ENCODE assay signal across 11 cellular contexts in genomic region chr6:158752613-158753012, GRCh38.
DNase-seq lines count a peak whose midpoint lies in the region; ATAC-seq and TF ChIP-seq lines count a peak whose summit lies in the region.
"Had no signal": no experiment of that assay in that cellular context is flagged by ENCODE, and none has a peak within 500 bp of the region (broad histone marks: within the 10 kb centered on the region; RNA-seq: fewer than 3 reads in every experiment).

No MANE protein-coding gene starts in this region.

- H3K36me3 ChIP-seq in GM23248 (ENCODE audit: low read depth) (no peaks in the 10 kb centered on the region), tibial artery (no peaks in the 10 kb centered on the region)

- no peak overlapping the region for H3K4me2 ChIP-seq in GM23248 (ENCODE audit: unreplicated experiment)

- peak; percentile 24 for TF ChIP-seq CTCF in fibroblast of pulmonary artery (IDR thresholded peaks at IDR 0.05; ENCODE audit: low read length, missing control alignments)
- no peak for TF ChIP-seq CTCF in tibial artery (IDR thresholded peaks at IDR 0.05)

- H3K79me2 ChIP-seq in GM23248 (ENCODE audit: insufficient read depth), result no peaks in the 10 kb centered on the region

- intact Hi-C loops in tibial artery (cut with DNase I; ENCODE audit: low total_unique reads), result no loop called here

- no peak overlapping the region for H3K4me3 ChIP-seq in GM23248
- H3K4me3 ChIP-seq in fibroblast of pulmonary artery (replicated peaks; ENCODE audit: low read depth, low read length), result no peak overlapping the region
- H3K4me3 ChIP-seq in tibial artery, result no peak overlapping the region

- no peak overlapping the region for H3K9ac ChIP-seq in GM23248

- H3K27ac ChIP-seq in GM23248, result no peak overlapping the region
- no peak overlapping the region for H3K27ac ChIP-seq in tibial artery
- H3K27ac ChIP-seq: epithelial cell of prostate had no signal

- in situ Hi-C loops in GM23248 (cut with MboI), result no loop called here

- H3K4me1 ChIP-seq in GM23248 (ENCODE audit: insufficient read depth) (no peaks in the 10 kb centered on the region), tibial artery (no peaks in the 10 kb centered on the region)

- no peaks in the 10 kb centered on the region for H3K9me2 ChIP-seq in GM23248 (ENCODE audit: insufficient read depth)

- H3K27me3 ChIP-seq in GM23248 (replicated peaks; ENCODE audit: insufficient read depth) (no peaks in the 10 kb centered on the region), tibial artery (no peaks in the 10 kb centered on the region)

- no peaks in the 10 kb centered on the region for H4K20me1 ChIP-seq in GM23248 (ENCODE audit: insufficient read depth)

- WGBS in GM23248 (ENCODE audit: low coverage in 1 of 2, low lambda C conversion rate in 2 of 2, missing lambda C conversion rate in 2 of 2), 2 experiments, result 73 to 93% methylated on average over 3 of the region's 3 CpGs

- DNase-seq in GM23248 (peak; percentile 10), NCI-H748 (lab: John Stamatoyannopoulos, UW; ENCODE audit: unreplicated experiment) (peak; percentile 60), fibroblast of pulmonary artery (ENCODE audit: low read depth) (peak; percentile 42), retina (peak; percentile 80), tibial artery (no peak)
- DNase-seq in stimulated activated CD4-positive, alpha-beta T cell treated with anti-CD3 and anti-CD28 coated beads, Interleukin-4, amount 100 ng/mL, for 1 hour, result no peak
- DNase-seq: stimulated activated CD4-positive, alpha-beta T cell treated with anti-CD3 and anti-CD28 coated beads, Interleukin-4, amount 100 ng/mL, for 24 hours; T-helper 2 cell had no signal

- ATAC-seq in HG03457 (IDR thresholded peaks at IDR 0.05; ENCODE audit: unreplicated experiment) (no peak), GM21619 (IDR thresholded peaks at IDR 0.05; ENCODE audit: unreplicated experiment) (no peak)

- H3K9me3 ChIP-seq in GM23248 (ENCODE audit: low read depth) (no peaks in the 10 kb centered on the region), tibial artery (no peaks in the 10 kb centered on the region)

- H2AFZ ChIP-seq in GM23248, result no peak overlapping the region

- no peaks in the 10 kb centered on the region for H3F3A ChIP-seq in GM23248 (ENCODE audit: insufficient read depth)

Comparison
In these comparisons a context has a peak if more than half of its experiments do, and no peak if none do; other contexts are left out.
1. DNase-seq: peak in GM23248 (single experiment), NCI-H748 (single experiment), fibroblast of pulmonary artery (single experiment) and retina (single experiment); none in stimulated activated CD4-positive, alpha-beta T cell treated with anti-CD3 and anti-CD28 coated beads, Interleukin-4, amount 100 ng/mL, for 1 hour (single experiment) and tibial artery (0 of 2).